Comparison of ENCODE assay signal across 12 cellular contexts in the genomic region with DNA sequence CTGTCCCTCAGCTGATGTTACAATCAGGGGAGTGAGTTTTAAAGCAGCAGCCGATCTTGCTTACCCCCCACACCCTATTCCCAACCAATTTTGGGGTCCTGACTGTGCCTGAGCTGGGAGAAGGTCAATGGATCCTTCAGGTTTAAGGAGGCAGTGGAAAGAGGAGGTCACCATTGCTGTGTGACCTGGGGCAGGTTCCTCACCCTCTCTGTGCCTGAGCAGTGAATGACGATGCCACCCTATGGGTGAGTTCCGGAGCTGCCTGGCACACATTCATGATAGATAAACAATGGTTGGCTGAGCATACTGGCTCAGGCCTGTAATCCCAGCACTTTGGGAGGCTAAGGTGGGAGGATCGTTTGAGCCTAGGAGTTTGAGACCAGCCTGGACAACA. TPM values are rescaled to one million over a fixed set of nuclear protein-coding genes. Genes with fewer than 3 reads are reported as not detected.
DNase-seq lines count a peak whose midpoint lies in the region; ATAC-seq and TF ChIP-seq lines count a peak whose summit lies in the region.
"Had no signal": no experiment of that assay in that cellular context is flagged by ENCODE, and none has a peak within 500 bp of the region (broad histone marks: within the 10 kb centered on the region; RNA-seq: fewer than 3 reads in every experiment).

No MANE protein-coding gene starts in this region.

- DNase-seq in activated CD8-positive, alpha-beta memory T cell treated with anti-CD3 and anti-CD28 coated beads, Interleukin-2, amount 10 ng/mL, durations not matched to agents 7 days and 5 days: no peak
- DNase-seq in activated CD8-positive, alpha-beta memory T cell treated with anti-CD3 and anti-CD28 coated beads for 24 hours: no peak
- DNase-seq in lower lobe of right lung (no peak), NCI-H2227 treated with DMSO at 0.1 percent for 48 hours (lab: John Stamatoyannopoulos, UW) (no peak), glutamatergic neuron (no peak), islet precursor cell (no peak)
- DNase-seq: activated CD4-positive, alpha-beta T cell treated with anti-CD3 and anti-CD28 coated beads for 48 hours; KG1; NCI-H2171 treated with DMSO at 0.1 percent for 48 hours had no signal

- no peaks in the 10 kb centered on the region for H3K27me3 Mint-ChIP-seq in activated CD8-positive, alpha-beta memory T cell treated with anti-CD3 and anti-CD28 coated beads, Interleukin-2, amount 10 ng/mL, durations not matched to agents 7 days and 5 days
- no peaks in the 10 kb centered on the region for H3K27me3 Mint-ChIP-seq in activated naive CD8-positive, alpha-beta T cell
- peaks cover 13% of the 10 kb centered on the region for H3K27me3 Mint-ChIP-seq in glutamatergic neuron (ENCODE audit: unreplicated experiment)

- no peaks in the 10 kb centered on the region for H3K9me3 ChIP-seq in lower lobe of right lung

- no peak for TF ChIP-seq CTCF in lower lobe of right lung (IDR thresholded peaks at IDR 0.05)
- TF ChIP-seq CTCF in glutamatergic neuron (IDR thresholded peaks at IDR 0.05; ENCODE audit: partially characterized antibody, unreplicated experiment): no peak

- peak overlapping the region; percentile 71 for H3K27ac Mint-ChIP-seq in activated CD8-positive, alpha-beta memory T cell treated with anti-CD3 and anti-CD28 coated beads, Interleukin-2, amount 10 ng/mL, durations not matched to agents 7 days and 5 days
- peak overlapping the region; percentile 85 for H3K27ac Mint-ChIP-seq in activated naive CD8-positive, alpha-beta T cell
- H3K27ac Mint-ChIP-seq in glutamatergic neuron (ENCODE audit: unreplicated experiment): no peak overlapping the region

- ATAC-seq in activated CD8-positive, alpha-beta memory T cell treated with anti-CD3 and anti-CD28 coated beads, Interleukin-2, amount 10 ng/mL, durations not matched to agents 7 days and 5 days: no peak
- no peak for ATAC-seq in lower lobe of right lung

- H3K36me3 Mint-ChIP-seq in activated CD8-positive, alpha-beta memory T cell treated with anti-CD3 and anti-CD28 coated beads, Interleukin-2, amount 10 ng/mL, durations not matched to agents 7 days and 5 days: peaks cover 29% of the 10 kb centered on the region
- H3K36me3 Mint-ChIP-seq in activated naive CD8-positive, alpha-beta T cell: no peaks in the 10 kb centered on the region
- no peaks in the 10 kb centered on the region for H3K36me3 Mint-ChIP-seq in glutamatergic neuron (ENCODE audit: unreplicated experiment)

- intact Hi-C loops in lower lobe of right lung (cut with DNase I): no loop called here

- H3K27ac ChIP-seq in lower lobe of right lung (peak overlapping the region; percentile 69), temporal lobe (ENCODE audit: low read depth, low read length) (peak overlapping the region; percentile 1)
- H3K27ac ChIP-seq: brain microvascular endothelial cell had no signal

- peak overlapping the region; percentile 17 for H3K4me3 Mint-ChIP-seq in activated CD8-positive, alpha-beta memory T cell treated with anti-CD3 and anti-CD28 coated beads, Interleukin-2, amount 10 ng/mL, durations not matched to agents 7 days and 5 days
- peak overlapping the region; percentile 61 for H3K4me3 Mint-ChIP-seq in activated naive CD8-positive, alpha-beta T cell
- no peak overlapping the region for H3K4me3 Mint-ChIP-seq in glutamatergic neuron (ENCODE audit: unreplicated experiment)

- H3K9me3 Mint-ChIP-seq in activated CD8-positive, alpha-beta memory T cell treated with anti-CD3 and anti-CD28 coated beads, Interleukin-2, amount 10 ng/mL, durations not matched to agents 7 days and 5 days (ENCODE audit: low read depth): no peaks in the 10 kb centered on the region
- H3K9me3 Mint-ChIP-seq in activated naive CD8-positive, alpha-beta T cell (ENCODE audit: low read depth): no peaks in the 10 kb centered on the region
- peaks cover 4% of the 10 kb centered on the region for H3K9me3 Mint-ChIP-seq in glutamatergic neuron (ENCODE audit: unreplicated experiment)

- peaks cover 46% of the 10 kb centered on the region for H3K4me1 Mint-ChIP-seq in activated CD8-positive, alpha-beta memory T cell treated with anti-CD3 and anti-CD28 coated beads, Interleukin-2, amount 10 ng/mL, durations not matched to agents 7 days and 5 days
- peaks cover 48% of the 10 kb centered on the region for H3K4me1 Mint-ChIP-seq in activated naive CD8-positive, alpha-beta T cell (ENCODE audit: low read depth)
- H3K4me1 Mint-ChIP-seq in glutamatergic neuron (ENCODE audit: low read depth, unreplicated experiment): peaks cover 16% of the 10 kb centered on the region

- no peak overlapping the region for H3K4me3 ChIP-seq in lower lobe of right lung

- H3K36me3 ChIP-seq in lower lobe of right lung: peaks cover 6% of the 10 kb centered on the region
- H3K36me3 ChIP-seq: brain microvascular endothelial cell had no signal

- peaks cover 57% of the 10 kb centered on the region for H3K4me1 ChIP-seq in lower lobe of right lung

- CTCF ChIA-PET in activated CD8-positive, alpha-beta memory T cell treated with anti-CD3 and anti-CD28 coated beads, Interleukin-2, amount 10 ng/mL, durations not matched to agents 7 days and 5 days (lab: Charles Lee): interaction anchor here (1.2 to 5.8 kb wide), 4 partner anchors 9 to 26 kb away, joined by 4 to 229 read pairs (median 28); a partner anchor contains a TSS

- H3K27me3 ChIP-seq in lower lobe of right lung (ENCODE audit: low read depth): no peaks in the 10 kb centered on the region
- H3K27me3 ChIP-seq: brain microvascular endothelial cell had no signal

RNA-seq across cellular contexts. Expression of a gene that starts 20.3 kb away (rescaled TPM):
- 100 to 1,000 TPM; 498 to 501 TPM for total RNA-seq in activated CD8-positive, alpha-beta memory T cell treated with anti-CD3 and anti-CD28 coated beads, Interleukin-2, amount 10 ng/mL, durations not matched to agents 7 days and 5 days
- total RNA-seq in lower lobe of right lung: 150 TPM
- total RNA-seq in temporal lobe: 46.0 TPM
- 341 TPM for total RNA-seq in glutamatergic neuron (ENCODE audit: unreplicated experiment)

RNA-seq across cellular contexts. Expression of a gene that starts 21.2 kb away (rescaled TPM):
- total RNA-seq in activated CD8-positive, alpha-beta memory T cell treated with anti-CD3 and anti-CD28 coated beads, Interleukin-2, amount 10 ng/mL, durations not matched to agents 7 days and 5 days: 100 to 1,000 TPM; 209 to 236 TPM
- 72.3 TPM for total RNA-seq in lower lobe of right lung
- total RNA-seq in temporal lobe: 58.0 TPM
- 137 TPM for total RNA-seq in glutamatergic neuron (ENCODE audit: unreplicated experiment)

RNA-seq across cellular contexts. Expression of a gene that starts 27.5 kb away (rescaled TPM):
- 1 to 10 TPM; 2.2 to 3.1 TPM for total RNA-seq in activated CD8-positive, alpha-beta memory T cell treated with anti-CD3 and anti-CD28 coated beads, Interleukin-2, amount 10 ng/mL, durations not matched to agents 7 days and 5 days
- total RNA-seq in lower lobe of right lung (4.1 TPM), temporal lobe (0.49 TPM), glutamatergic neuron (ENCODE audit: unreplicated experiment) (23.6 TPM)

RNA-seq across cellular contexts. Expression of a gene that starts 38.7 kb away (rescaled TPM):
- total RNA-seq in activated CD8-positive, alpha-beta memory T cell treated with anti-CD3 and anti-CD28 coated beads, Interleukin-2, amount 10 ng/mL, durations not matched to agents 7 days and 5 days: 10 to 100 TPM; 35.5 to 44.7 TPM
- total RNA-seq in lower lobe of right lung: 40.9 TPM
- total RNA-seq in temporal lobe: 15.5 TPM
- total RNA-seq in glutamatergic neuron (ENCODE audit: unreplicated experiment): 25.6 TPM
